11 cellular contexts compared by ENCODE assay signal in genomic region chr6:3575701-3576100, GRCh38.
DNase-seq lines count a peak whose midpoint lies in the region.
"Had no signal": no experiment of that assay in that cellular context is flagged by ENCODE, and none has a peak within 500 bp of the region (broad histone marks: within the 10 kb centered on the region; RNA-seq: fewer than 3 reads in every experiment).

No MANE protein-coding gene starts in this region.

- H3K9ac ChIP-seq in BLaER1 (no peak overlapping the region), SK-N-MC (ENCODE audit: insufficient read length) (no peak overlapping the region)

- in situ Hi-C loops in G401 (cut with HindIII; ENCODE audit: low sequenced_read_pairs): no loop called here

- H3K4me2 ChIP-seq in BLaER1: peak overlapping the region; percentile 60

- H3K27ac ChIP-seq in BLaER1 (no peak overlapping the region), SK-N-MC (0 out of 2 replicates have a peak overlapping the region, but pooled peaks have one; percentile 58)

- intact Hi-C loops in posterior vena cava (cut with DNase I): no loop called here

- H3K36me3 ChIP-seq in BLaER1 (no peaks in the 10 kb centered on the region), SK-N-MC (ENCODE audit: insufficient read depth, low read length) (no peaks in the 10 kb centered on the region)

- no peaks in the 10 kb centered on the region for H4K20me1 ChIP-seq in BLaER1

- H3K9me3 ChIP-seq in BLaER1 (no peaks in the 10 kb centered on the region), SK-N-MC (ENCODE audit: low read depth, low read length) (no peaks in the 10 kb centered on the region)

- H3K4me3 ChIP-seq in BLaER1 (no peak overlapping the region), SK-N-MC (no peak overlapping the region)

- peaks cover 45% of the 10 kb centered on the region for H3K4me1 ChIP-seq in BLaER1

- DNase-seq in G401 (ENCODE audit: low spot score): peak; percentile 79
- DNase-seq in SK-N-MC (ENCODE audit: low read depth, low spot score): no peak
- peak; percentile 42 for DNase-seq in cerebellum (ENCODE audit: low spot score)
- no peak for DNase-seq in stimulated activated CD4-positive, alpha-beta T cell treated with anti-CD3 and anti-CD28 coated beads, Interleukin-2, amount 100 ng/mL, for 24 hours
- DNase-seq in SKM-1 (lab: John Stamatoyannopoulos, UW; ENCODE audit: unreplicated experiment): no peak
- no peak for DNase-seq in posterior vena cava (ENCODE audit: low spot score)
- DNase-seq: CD8-positive, alpha-beta T cell; COR-L47; DMS153; GF-D8 had no signal

- H3K27me3 ChIP-seq in BLaER1: no peaks in the 10 kb centered on the region

Comparison
In these comparisons a context has a peak if more than half of its experiments do, and no peak if none do; other contexts are left out.
1. DNase-seq: peak in G401 (single experiment) and cerebellum (single experiment); none in SK-N-MC (single experiment), stimulated activated CD4-positive, alpha-beta T cell treated with anti-CD3 and anti-CD28 coated beads, Interleukin-2, amount 100 ng/mL, for 24 hours (0 of 2), SKM-1 (single experiment) and posterior vena cava (single experiment).